Comparison of ENCODE assay signal across 7 cellular contexts in the genomic region with DNA sequence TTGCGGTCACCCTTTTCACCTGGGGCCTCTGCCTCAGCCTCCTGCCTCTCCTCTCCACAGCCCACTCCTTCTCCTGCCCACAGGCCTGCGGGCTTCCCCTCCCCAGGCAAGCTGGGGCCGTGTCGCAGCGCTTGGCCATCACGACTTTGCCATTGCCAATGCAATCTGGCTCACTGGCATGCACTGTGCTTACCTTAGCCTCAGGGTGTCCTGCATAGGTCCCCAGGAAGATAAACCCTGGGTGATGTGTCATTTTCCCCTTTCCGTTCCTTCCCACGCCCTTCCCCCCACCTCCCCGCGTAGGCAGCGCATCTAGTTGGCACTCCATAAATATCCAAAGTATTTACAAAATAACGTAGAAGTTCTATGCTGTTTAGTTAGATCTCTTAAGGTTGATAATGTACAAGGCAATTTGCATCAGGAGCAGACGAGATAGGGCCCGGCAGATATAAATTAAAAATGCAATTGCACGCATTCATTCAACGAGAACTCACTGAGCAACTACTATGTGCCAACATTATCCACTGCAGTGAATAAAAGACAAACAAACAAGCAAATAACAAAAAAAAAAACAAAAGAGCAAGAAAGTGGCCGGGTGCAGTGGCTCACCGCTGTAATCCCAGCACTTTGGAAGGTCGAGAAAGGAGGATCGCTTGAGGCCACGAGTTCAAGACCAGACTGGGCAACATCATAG. TPM values are rescaled to one million over a fixed set of nuclear protein-coding genes. Genes with fewer than 3 reads are reported as not detected.
DNase-seq lines count a peak whose midpoint lies in the region; ATAC-seq lines count a peak whose summit lies in the region.

No MANE protein-coding gene starts in this region.

- peaks cover 43% of the 10 kb centered on the region for H3K4me1 Mint-ChIP-seq in activated CD8-positive, alpha-beta T cell treated with anti-CD3 and anti-CD28 coated beads, Interleukin-2, amount 10 ng/mL, durations not matched to agents 7 days and 5 days (ENCODE audit: low read depth)
- peaks cover 19 to 42% of the 10 kb centered on the region in 2 donors for H3K4me1 Mint-ChIP-seq in stimulated activated naive B cell treated with anti-CD40 and anti-IgM and Interleukin-4, amounts not matched to agents 10 μg/mL and 1 μg/mL and 100 μg/mL, for 72 hours

- ATAC-seq in activated CD8-positive, alpha-beta T cell treated with anti-CD3 and anti-CD28 coated beads, Interleukin-2, amount 10 ng/mL, durations not matched to agents 7 days and 5 days, result no peak
- ATAC-seq in stimulated activated naive B cell treated with anti-CD40 and anti-IgM and Interleukin-4, amounts not matched to agents 10 μg/mL and 1 μg/mL and 100 μg/mL, for 72 hours (replicated peaks), result no peak

- POLR2A ChIA-PET in activated CD8-positive, alpha-beta T cell treated with anti-CD3 and anti-CD28 coated beads, Interleukin-2, amount 10 ng/mL, durations not matched to agents 7 days and 5 days (lab: Charles Lee), result interaction anchor here (0.8 to 2.7 kb wide), 12 partner anchors 9 to 328 kb away, joined by 3 to 19 read pairs (median 4); a partner anchor contains a TSS

- peaks cover 36% of the 10 kb centered on the region for H3K36me3 Mint-ChIP-seq in activated CD8-positive, alpha-beta T cell treated with anti-CD3 and anti-CD28 coated beads, Interleukin-2, amount 10 ng/mL, durations not matched to agents 7 days and 5 days (ENCODE audit: low read depth)
- H3K36me3 Mint-ChIP-seq in stimulated activated naive B cell treated with anti-CD40 and anti-IgM and Interleukin-4, amounts not matched to agents 10 μg/mL and 1 μg/mL and 100 μg/mL, for 72 hours, result peaks cover 17 to 27% of the 10 kb centered on the region in 2 donors

- peak overlapping the region; percentile 92 for H3K9ac ChIP-seq in HUES48 (ENCODE audit: low read depth, low read length)
- peak overlapping the region; percentile 98 for H3K9ac ChIP-seq in iPS-15b (ENCODE audit: low read depth, low read length)

- no peak for DNase-seq in activated CD8-positive, alpha-beta T cell treated with anti-CD3 and anti-CD28 coated beads, Interleukin-2, amount 10 ng/mL, durations not matched to agents 7 days and 5 days
- DNase-seq in stimulated activated naive B cell treated with anti-CD40 and anti-IgM and Interleukin-4, amounts not matched to agents 10 μg/mL and 1 μg/mL and 100 μg/mL, for 72 hours, result no peak
- no peak for DNase-seq in NCI-H2227 treated with DMSO at 0.1 percent for 48 hours (lab: John Stamatoyannopoulos, UW)
- DNase-seq in foreskin melanocyte, result no peak
- DNase-seq in NCI-H146 (lab: John Stamatoyannopoulos, UW), result no peak

- peak overlapping the region; percentile 88 for H3K4me3 Mint-ChIP-seq in activated CD8-positive, alpha-beta T cell treated with anti-CD3 and anti-CD28 coated beads, Interleukin-2, amount 10 ng/mL, durations not matched to agents 7 days and 5 days
- peak overlapping the region; percentile 95 to 97 for H3K4me3 Mint-ChIP-seq in stimulated activated naive B cell treated with anti-CD40 and anti-IgM and Interleukin-4, amounts not matched to agents 10 μg/mL and 1 μg/mL and 100 μg/mL, for 72 hours

- H3K4me3 ChIP-seq in HUES48 (ENCODE audit: low read depth, low read length), result peak overlapping the region; percentile 98
- H3K4me3 ChIP-seq in iPS-15b (ENCODE audit: low read depth, low read length), result peak overlapping the region; percentile 97

- H3K9me3 Mint-ChIP-seq in activated CD8-positive, alpha-beta T cell treated with anti-CD3 and anti-CD28 coated beads, Interleukin-2, amount 10 ng/mL, durations not matched to agents 7 days and 5 days (ENCODE audit: insufficient read depth), result no peaks in the 10 kb centered on the region
- no peaks in the 10 kb centered on the region for H3K9me3 Mint-ChIP-seq in stimulated activated naive B cell treated with anti-CD40 and anti-IgM and Interleukin-4, amounts not matched to agents 10 μg/mL and 1 μg/mL and 100 μg/mL, for 72 hours

- peak overlapping the region; percentile 94 for H3K27ac Mint-ChIP-seq in activated CD8-positive, alpha-beta T cell treated with anti-CD3 and anti-CD28 coated beads, Interleukin-2, amount 10 ng/mL, durations not matched to agents 7 days and 5 days
- H3K27ac Mint-ChIP-seq in stimulated activated naive B cell treated with anti-CD40 and anti-IgM and Interleukin-4, amounts not matched to agents 10 μg/mL and 1 μg/mL and 100 μg/mL, for 72 hours, result peak overlapping the region; percentile 97

- H3K9me3 ChIP-seq in HUES48 (ENCODE audit: control insufficient read depth, insufficient read depth, low read length) (no peaks in the 10 kb centered on the region), iPS-15b (ENCODE audit: control insufficient read depth, insufficient read depth, low read length) (no peaks in the 10 kb centered on the region)

- H3K27me3 ChIP-seq in HUES48 (ENCODE audit: control insufficient read depth, insufficient read depth, low read length) (no peaks in the 10 kb centered on the region), iPS-15b (ENCODE audit: control insufficient read depth, insufficient read depth, low read length) (no peaks in the 10 kb centered on the region)

- no peak overlapping the region for H3K27ac ChIP-seq in HUES48 (ENCODE audit: low read depth, low read length)

- H3K27me3 Mint-ChIP-seq in activated CD8-positive, alpha-beta T cell treated with anti-CD3 and anti-CD28 coated beads, Interleukin-2, amount 10 ng/mL, durations not matched to agents 7 days and 5 days (ENCODE audit: low read depth), result no peaks in the 10 kb centered on the region
- no peaks in the 10 kb centered on the region for H3K27me3 Mint-ChIP-seq in stimulated activated naive B cell treated with anti-CD40 and anti-IgM and Interleukin-4, amounts not matched to agents 10 μg/mL and 1 μg/mL and 100 μg/mL, for 72 hours

- CTCF ChIA-PET in activated CD8-positive, alpha-beta T cell treated with anti-CD3 and anti-CD28 coated beads, Interleukin-2, amount 10 ng/mL, durations not matched to agents 7 days and 5 days (lab: Charles Lee), result interaction anchor here (0.6 to 4.3 kb wide), 10 partner anchors 18 to 278 kb away, joined by 3 to 78 read pairs (median 8); a partner anchor contains a TSS

- H3K4me1 ChIP-seq in HUES48 (ENCODE audit: control insufficient read depth, insufficient read depth, low read length), result peaks cover 6% of the 10 kb centered on the region
- H3K4me1 ChIP-seq in iPS-15b (ENCODE audit: control insufficient read depth, insufficient read depth, low read length), result peaks cover 7% of the 10 kb centered on the region

- peaks cover 17% of the 10 kb centered on the region for H3K36me3 ChIP-seq in HUES48 (ENCODE audit: control insufficient read depth, insufficient read depth, low read length)
- peaks cover 14% of the 10 kb centered on the region for H3K36me3 ChIP-seq in iPS-15b (ENCODE audit: control insufficient read depth, insufficient read depth, low read length)

RNA-seq across cellular contexts. Expression of a gene that starts 1.0 kb away (rescaled TPM):
- total RNA-seq in activated CD8-positive, alpha-beta T cell treated with anti-CD3 and anti-CD28 coated beads, Interleukin-2, amount 10 ng/mL, durations not matched to agents 7 days and 5 days, result 100 to 1,000 TPM; 135 to 140 TPM

RNA-seq across cellular contexts. Expression of a gene that starts 30.2 kb away (rescaled TPM):
- 10 to 100 TPM; 58.2 to 62.2 TPM for total RNA-seq in activated CD8-positive, alpha-beta T cell treated with anti-CD3 and anti-CD28 coated beads, Interleukin-2, amount 10 ng/mL, durations not matched to agents 7 days and 5 days
